In the genomic region with DNA sequence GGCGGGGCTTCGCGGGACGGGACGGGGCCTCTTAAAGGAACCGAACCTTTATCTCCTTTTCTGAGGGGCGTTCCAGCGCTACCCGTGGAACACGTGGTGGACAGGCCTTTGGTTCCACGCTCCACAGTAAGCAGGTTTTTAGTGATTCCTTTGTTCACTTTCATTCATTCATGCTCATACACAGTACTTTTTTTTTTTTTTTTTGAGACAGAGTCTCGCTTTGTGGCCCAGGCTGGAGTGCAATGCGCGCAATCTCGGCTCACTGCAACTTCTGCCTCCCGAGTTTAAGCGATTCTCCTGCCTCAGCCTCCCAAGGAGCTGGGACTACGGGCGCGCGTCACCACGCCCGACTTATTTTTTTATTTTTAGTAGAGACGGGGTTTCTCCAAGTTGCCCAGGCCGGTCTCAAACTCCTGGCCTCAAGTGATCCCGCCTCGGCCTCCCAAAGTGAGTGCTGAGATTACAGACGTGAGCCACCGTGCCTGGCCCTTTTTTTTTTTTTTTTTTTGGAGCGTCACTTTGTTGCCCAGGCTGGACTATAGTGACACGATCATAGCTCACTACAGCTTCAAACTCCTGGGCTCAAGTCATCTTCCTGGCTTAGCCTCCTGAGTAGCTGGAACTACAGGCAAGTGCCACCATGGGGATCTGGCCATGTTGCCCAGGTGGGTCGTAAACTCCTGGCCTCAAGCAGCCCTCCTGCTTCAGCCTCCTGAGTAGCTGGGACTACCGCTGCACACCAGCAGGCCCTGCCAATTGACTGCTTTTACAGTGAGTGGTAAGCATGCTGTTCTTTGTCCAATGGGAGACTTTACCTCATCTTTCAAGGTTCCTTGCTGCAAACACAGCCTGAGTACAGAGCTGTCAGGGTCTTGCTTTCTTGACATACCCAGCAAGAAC, we compare ENCODE assay signal across 8 cellular contexts. TPM values are rescaled to one million over a fixed set of nuclear protein-coding genes. Genes with fewer than 3 reads are reported as not detected.
DNase-seq lines count a peak whose midpoint lies in the region; ATAC-seq and TF ChIP-seq lines count a peak whose summit lies in the region.

No MANE protein-coding gene starts in this region.

- CTCF ChIA-PET in HCT116 (lab: Charles Lee), result interaction anchor here (0.7 to 1.9 kb wide), 9 partner anchors 9 to 497 kb away, joined by 3 to 11 read pairs (median 3); partner anchors contain the start of genes NDUFA6 and SREBF2
- CTCF ChIA-PET in WTC11 (lab: Charles Lee), result interaction anchor here (0.7 to 2.8 kb wide), 26 partner anchors 9 to 497 kb away, joined by 3 to 35 read pairs (median 8); partner anchors contain the start of genes CCDC134, MEI1, NDUFA6 and SREBF2

- no peaks in the 10 kb centered on the region for H4K20me1 ChIP-seq in HCT116 (ENCODE audit: insufficient read depth)

- TF ChIP-seq POLR2A in HCT116 (IDR thresholded peaks at IDR 0.05; ENCODE audit: borderline replicate concordance, extremely low read depth, insufficient read depth, insufficient read length), result no peak

- H3K27me3 Mint-ChIP-seq in WTC11 (ENCODE audit: low read depth), result peaks cover 4% of the 10 kb centered on the region; the same call in 1 of the 2 replicates

- no peak overlapping the region for H3K27ac Mint-ChIP-seq in WTC11

- WGBS in right cardiac atrium, result 49% methylated on average over 33 of the region's 33 CpGs

- peak overlapping the region; percentile 73 for H3K4me3 Mint-ChIP-seq in WTC11

- no peaks in the 10 kb centered on the region for H3K9me2 ChIP-seq in HCT116 (ENCODE audit: insufficient read depth)

- H3K9me3 ChIP-seq in HCT116 (ENCODE audit: control insufficient read depth in 1 of 2, insufficient read depth in 1 of 2, low read depth in 1 of 2, low read length in 2 of 2), result no peaks in the 10 kb centered on the region
- no peaks in the 10 kb centered on the region for H3K9me3 ChIP-seq in right cardiac atrium (ENCODE audit: control insufficient read depth, low read length)

- H3K27me3 ChIP-seq in HCT116 (ENCODE audit: insufficient read depth, low read length) (no peaks in the 10 kb centered on the region), right cardiac atrium (ENCODE audit: control insufficient read depth, insufficient read depth) (no peaks in the 10 kb centered on the region)

- H2AFZ ChIP-seq in HCT116 (ENCODE audit: low read depth, low read length, poor library complexity, severe bottlenecking), result peak overlapping the region; percentile 82

- H3K4me2 ChIP-seq in HCT116 (ENCODE audit: low read length), result peak overlapping the region; percentile 94

- no peak for ATAC-seq in HCT116
- no peak for ATAC-seq in WTC11
- no peak for ATAC-seq in right cardiac atrium
- ATAC-seq in GM19397 (IDR thresholded peaks at IDR 0.05; ENCODE audit: unreplicated experiment), result no peak

- intact Hi-C loops in HCT116 (cut with micrococcal nuclease), result loop anchor here (5.0 kb wide), 1 partner anchor 165 kb away; no protein-coding TSS in a partner anchor
- intact Hi-C loops in right cardiac atrium (cut with DNase I), result no loop called here

- TF ChIP-seq CTCF in HCT116 (IDR thresholded peaks at IDR 0.05 in 2 of 3, conservative IDR thresholded peaks at IDR 0.05 in 1 of 3; ENCODE audit: borderline replicate concordance in 1 of 3, insufficient read depth in 1 of 3, low read depth in 2 of 3, low read length in 2 of 3) (no peak), WTC11 (IDR thresholded peaks at IDR 0.05) (no peak)

- peaks cover 22 to 25% of the 10 kb centered on the region in 2 experiments; a peak in 3 of 4 replicates for H3K36me3 ChIP-seq in HCT116 (ENCODE audit: control insufficient read depth in 1 of 2, insufficient read depth in 2 of 2, low read length in 2 of 2)

- no peak for TF ChIP-seq RAD21 in HCT116 (IDR thresholded peaks at IDR 0.05; ENCODE audit: low read depth)

- peaks cover 40% of the 10 kb centered on the region for H3K79me2 ChIP-seq in HCT116 (ENCODE audit: insufficient read depth, low read length)

- H3K4me1 ChIP-seq in HCT116 (ENCODE audit: control insufficient read depth in 1 of 2, insufficient read depth in 2 of 2, low read length in 2 of 2), result peaks cover 14 to 41% of the 10 kb centered on the region in 2 experiments
- H3K4me1 ChIP-seq in right cardiac atrium (ENCODE audit: control insufficient read depth, insufficient read depth, low read length), result no peaks in the 10 kb centered on the region

- H3K9ac ChIP-seq in HCT116 (ENCODE audit: low read length), result peak overlapping the region; percentile 94

- POLR2A ChIA-PET in HCT116 (lab: Charles Lee) (interaction anchor here (0.7 to 1.0 kb wide), 4 partner anchors 8 to 667 kb away, joined by 3 to 4 read pairs (median 3); partner anchors contain the start of gene POLDIP3), WTC11 (lab: Charles Lee) (interaction anchor here (0.6 to 1.2 kb wide), 11 partner anchors 11 to 250 kb away, joined by 3 to 6 read pairs (median 3); partner anchors contain the start of gene NDUFA6)

- peak overlapping the region; percentile 86 for H3K27ac ChIP-seq in HCT116 (ENCODE audit: low read depth, low read length)
- H3K27ac ChIP-seq in right cardiac atrium (ENCODE audit: low read length), result no peak overlapping the region
- H3K27ac ChIP-seq in skin epidermis, result peak overlapping the region in 11 of 21 experiments; percentile 3 to 82 (median 56)

- DNase-seq in HCT116 (ENCODE audit: low read depth, low spot score) (no peak), WTC11 (ENCODE audit: low spot score) (no peak), right cardiac atrium (no peak), NCI-H748 treated with DMSO at 0.1 percent for 48 hours (lab: John Stamatoyannopoulos, UW) (no peak)
- DNase-seq in stimulated activated naive CD4-positive, alpha-beta T cell treated with Interleukin-2 at 50 U/mL for 16 hours (lab: John Stamatoyannopoulos, UW), result no peak
- DNase-seq in activated CD4-positive, CD25-positive, alpha-beta regulatory T cell (lab: John Stamatoyannopoulos, UW), result no peak

- peak overlapping the region; percentile 74 to 85 for H3K4me3 ChIP-seq in HCT116 (replicated peaks in 1 of 2; ENCODE audit: low read depth in 1 of 2, low read length in 2 of 2)
- peak overlapping the region; percentile 53 for H3K4me3 ChIP-seq in right cardiac atrium (ENCODE audit: low read length)
- H3K4me3 ChIP-seq in skin epidermis, result peak overlapping the region; percentile 44 to 88 (median 58)

- RAD21 ChIA-PET in HCT116 (lab: Charles Lee; ENCODE audit: low non-redundant PET in 1 of 2, low total read pairs in 2 of 2, uncharacterized antibody in 2 of 2, unreplicated experiment in 2 of 2), result interaction anchor here in 1 of 2 experiments (0.7 kb wide), 3 partner anchors 115 to 496 kb away, joined by 3 read pairs; partner anchors contain the start of gene SREBF2

- peaks cover 47% of the 10 kb centered on the region for H3K4me1 Mint-ChIP-seq in WTC11

- no peaks in the 10 kb centered on the region for H3K9me3 Mint-ChIP-seq in WTC11

- BruUV-seq in HCT116 (replicated peaks; lab: Mats Ljungman, UMichigan), result TSS peak; percentile 67

- H3K36me3 Mint-ChIP-seq in WTC11, result peaks cover 28% of the 10 kb centered on the region

TF ChIP-seq in WTC11, 78 proteins besides CTCF, POLR2A, EP300 and RAD21 (continues in another document):
- TF ChIP-seq GTF2I (CRISPR knock-in tag; conservative IDR thresholded peaks at IDR 0.05) (no peak), HMGXB4 (CRISPR knock-in tag; IDR thresholded peaks at IDR 0.05) (no peak), ZNF121 (CRISPR knock-in tag; IDR thresholded peaks at IDR 0.05) (peak; percentile 87; the same call in 1 of the 2 replicates), NR1H2 (CRISPR knock-in tag; IDR thresholded peaks at IDR 0.05) (0 out of 2 replicates have a peak, but pooled peaks have one; percentile 2), ETV6 (CRISPR knock-in tag; IDR thresholded peaks at IDR 0.05) (no peak), TEAD1 (CRISPR knock-in tag; IDR thresholded peaks at IDR 0.05) (no peak), ZNF138 (CRISPR knock-in tag; conservative IDR thresholded peaks at IDR 0.05) (0 out of 2 replicates have a peak, but pooled peaks have one; percentile 64), ZBTB21 (CRISPR knock-in tag; IDR thresholded peaks at IDR 0.05; ENCODE audit: borderline replicate concordance) (peak; percentile 61)
- TF ChIP-seq, protein P1, sequence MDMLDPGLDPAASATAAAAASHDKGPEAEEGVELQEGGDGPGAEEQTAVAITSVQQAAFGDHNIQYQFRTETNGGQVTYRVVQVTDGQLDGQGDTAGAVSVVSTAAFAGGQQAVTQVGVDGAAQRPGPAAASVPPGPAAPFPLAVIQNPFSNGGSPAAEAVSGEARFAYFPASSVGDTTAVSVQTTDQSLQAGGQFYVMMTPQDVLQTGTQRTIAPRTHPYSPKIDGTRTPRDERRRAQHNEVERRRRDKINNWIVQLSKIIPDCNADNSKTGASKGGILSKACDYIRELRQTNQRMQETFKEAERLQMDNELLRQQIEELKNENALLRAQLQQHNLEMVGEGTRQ (CRISPR knock-in tag; IDR thresholded peaks at IDR 0.05), result peak; percentile 95; the same call in 1 of the 2 replicates

RNA-seq across cellular contexts. Expression of gene CENPM, which starts 0.5 kb away (rescaled TPM):
- total RNA-seq in HCT116 (2021; ENCODE audit: unreplicated experiment) (44.7 TPM), WTC11 (2021) (40.3 to 43.7 TPM (median 41.7 TPM) in 3 replicates), right cardiac atrium (1 to 10 TPM in 2 of 4 donors, not detected in 2; 1.4 to 1.8 TPM)
- 43.0 and 61.7 TPM in 2 replicates for polyA plus RNA-seq in HCT116 (2012)
- 0.23 TPM for polyA plus RNA-seq in right cardiac atrium

RNA-seq across cellular contexts. Expression of gene TNFRSF13C, which starts 20.8 kb away (rescaled TPM):
- total RNA-seq in HCT116 (2021; ENCODE audit: unreplicated experiment) (3.7 TPM), WTC11 (2021) (2.8 to 3.6 TPM (median 2.8 TPM) in 3 replicates), right cardiac atrium (under 1 TPM; 0.19 to 0.96 (median 0.55) TPM)
- 1.1 and 1.8 TPM in 2 replicates for polyA plus RNA-seq in HCT116 (2012)
- polyA plus RNA-seq in right cardiac atrium, result 0.41 TPM

RNA-seq across cellular contexts. Expression of gene SEPTIN3, which starts 21.8 kb away (rescaled TPM):
- total RNA-seq in HCT116 (2021; ENCODE audit: unreplicated experiment) (9.3 TPM), WTC11 (2021) (19.5 to 25.3 TPM (median 24.0 TPM) in 3 replicates), right cardiac atrium (under 1 TPM; 0.09 to 0.39 (median 0.14) TPM)
- polyA plus RNA-seq in HCT116 (2012), result 8.4 and 12.1 TPM in 2 replicates
- 0.14 TPM for polyA plus RNA-seq in right cardiac atrium

RNA-seq across cellular contexts. Expression of gene SHISA8, which starts 32.6 kb away (rescaled TPM):
- 13.9 TPM for total RNA-seq in HCT116 (2021; ENCODE audit: unreplicated experiment)
- 4.5 and 6.2 TPM in 2 replicates for polyA plus RNA-seq in HCT116 (2012)
- total RNA-seq in WTC11 (2021), result 2.1 to 2.4 TPM (median 2.2 TPM) in 3 replicates
- total RNA-seq in right cardiac atrium, result 1 to 10 TPM; 1.1 to 8.5 (median 2.6) TPM
- polyA plus RNA-seq in right cardiac atrium, result 0.95 TPM

Comparison
In these comparisons a context has a peak if more than half of its experiments do, and no peak if none do; other contexts are left out.
1. RNA of gene CENPM, which starts 0.5 kb away (total RNA-seq): 44.7 TPM in HCT116 (single experiment) and 40.3 to 43.7 TPM in WTC11; 1.4 to 1.8 TPM in right cardiac atrium; every median in the first group is over 10 times any median in the second.
2. Peak in every context shown above with its lines, with median percentiles within 50 percentile points of each other: H3K4me3 ChIP-seq.